ENCODE assay signal across 19 cellular contexts in the genomic region with DNA sequence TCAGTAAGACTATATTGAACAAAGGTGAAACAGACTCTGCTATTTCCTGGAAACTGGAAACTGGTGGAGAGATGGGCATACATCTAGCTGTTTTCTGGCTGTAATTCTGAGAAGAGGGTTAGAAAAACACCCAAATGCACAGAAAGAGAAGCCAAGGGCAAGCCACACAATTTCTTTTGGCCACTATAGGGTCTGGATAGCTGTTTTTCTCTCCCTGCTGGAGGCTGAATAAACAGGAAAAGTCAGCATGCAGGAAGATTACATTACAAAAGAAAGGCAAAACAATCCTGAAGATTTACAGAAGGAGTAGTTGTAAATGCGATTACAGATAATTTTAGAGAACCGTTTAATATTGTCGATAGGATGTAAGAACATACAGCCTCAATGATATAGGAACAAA.
DNase-seq lines count a peak whose midpoint lies in the region; ATAC-seq and TF ChIP-seq lines count a peak whose summit lies in the region.
"Had no signal": no experiment of that assay in that cellular context is flagged by ENCODE, and none has a peak within 500 bp of the region (broad histone marks: within the 10 kb centered on the region; RNA-seq: fewer than 3 reads in every experiment).

No MANE protein-coding gene starts in this region.

- peaks cover 84% of the 10 kb centered on the region for H3K27me3 Mint-ChIP-seq in endodermal cell (ENCODE audit: insufficient read depth)
- no peaks in the 10 kb centered on the region for H3K27me3 Mint-ChIP-seq in activated T-cell treated with anti-CD3 and anti-CD28 coated beads, Interleukin-2, amount 50 U/mL, for 72 hours (ENCODE audit: low read depth)
- no peaks in the 10 kb centered on the region for H3K27me3 Mint-ChIP-seq in activated CD4-positive, alpha-beta memory T cell treated with anti-CD3 and anti-CD28 coated beads, Interleukin-2, amount 10 ng/mL, durations not matched to agents 7 days and 5 days

- H3K4me1 ChIP-seq in HUES64 (ENCODE audit: insufficient read depth, low read length) = peaks cover 24% of the 10 kb centered on the region
- no peaks in the 10 kb centered on the region for H3K4me1 ChIP-seq in endodermal cell (ENCODE audit: control insufficient read depth, insufficient read depth, low read length)
- H3K4me1 ChIP-seq in parathyroid adenoma = no peaks in the 10 kb centered on the region
- H3K4me1 ChIP-seq: Peyer's patch had no signal

- WGBS in HUES64 = 0% methylated on average over 1 of the region's 3 CpGs
- WGBS in endodermal cell (ENCODE audit: insufficient coverage in 1 of 2, insufficient read length in 1 of 2), 2 experiments = 3% methylated on average over 3 of the region's 3 CpGs; no CpG with 5 or more reads in 1 of the 2 experiments

- H3K36me3 Mint-ChIP-seq in endodermal cell (ENCODE audit: low read depth) = no peaks in the 10 kb centered on the region
- no peaks in the 10 kb centered on the region for H3K36me3 Mint-ChIP-seq in activated T-cell treated with anti-CD3 and anti-CD28 coated beads, Interleukin-2, amount 50 U/mL, for 72 hours (ENCODE audit: insufficient read depth in 2 of 2)
- no peaks in the 10 kb centered on the region for H3K36me3 Mint-ChIP-seq in activated CD4-positive, alpha-beta memory T cell treated with anti-CD3 and anti-CD28 coated beads, Interleukin-2, amount 10 ng/mL, durations not matched to agents 7 days and 5 days (ENCODE audit: low read depth)
- H3K36me3 Mint-ChIP-seq: CD14-positive monocyte had no signal

- POLR2A ChIA-PET in activated CD4-positive, alpha-beta memory T cell treated with anti-CD3 and anti-CD28 coated beads, Interleukin-2, amount 10 ng/mL, durations not matched to agents 7 days and 5 days (lab: Charles Lee) = no interaction called here

- peaks cover 31% of the 10 kb centered on the region for H3K27me3 ChIP-seq in HUES64 (ENCODE audit: insufficient read depth, low read length)
- H3K27me3 ChIP-seq in endodermal cell (ENCODE audit: control insufficient read depth, insufficient read depth, low read length, poor library complexity, severe bottlenecking) = peaks cover 89% of the 10 kb centered on the region
- H3K27me3 ChIP-seq in parathyroid adenoma (ENCODE audit: control insufficient read depth, insufficient read depth, low read length) = no peaks in the 10 kb centered on the region
- H3K27me3 ChIP-seq: Peyer's patch had no signal

- CTCF ChIA-PET in activated CD4-positive, alpha-beta memory T cell treated with anti-CD3 and anti-CD28 coated beads, Interleukin-2, amount 10 ng/mL, durations not matched to agents 7 days and 5 days (lab: Charles Lee) = no interaction called here

- H3K4me3 ChIP-seq in HUES64 (ENCODE audit: low read length) (peak overlapping the region; percentile 16; the same call in 1 of the 2 replicates), endodermal cell (ENCODE audit: low read length) (peak overlapping the region; percentile 25), parathyroid adenoma (ENCODE audit: low read depth, low read length) (no peak overlapping the region)
- H3K4me3 ChIP-seq: K562, Peyer's patch, SK-N-MC had no signal

- H3K4me1 Mint-ChIP-seq in endodermal cell = peaks cover 25% of the 10 kb centered on the region
- no peaks in the 10 kb centered on the region for H3K4me1 Mint-ChIP-seq in activated T-cell treated with anti-CD3 and anti-CD28 coated beads, Interleukin-2, amount 50 U/mL, for 72 hours (ENCODE audit: low read depth)
- no peaks in the 10 kb centered on the region for H3K4me1 Mint-ChIP-seq in activated CD4-positive, alpha-beta memory T cell treated with anti-CD3 and anti-CD28 coated beads, Interleukin-2, amount 10 ng/mL, durations not matched to agents 7 days and 5 days

- ATAC-seq in activated T-cell treated with anti-CD3 and anti-CD28 coated beads, Interleukin-2, amount 50 U/mL, for 72 hours (replicated peaks in 1 of 2) = no peak
- ATAC-seq in GM19023 (IDR thresholded peaks at IDR 0.05; ENCODE audit: unreplicated experiment) = no peak
- no peak for ATAC-seq in esophagus mucosa
- ATAC-seq: K562, Right ventricle myocardium inferior had no signal

- no peak overlapping the region for H3K27ac Mint-ChIP-seq in endodermal cell
- no peak overlapping the region for H3K27ac Mint-ChIP-seq in activated T-cell treated with anti-CD3 and anti-CD28 coated beads, Interleukin-2, amount 50 U/mL, for 72 hours
- no peak overlapping the region for H3K27ac Mint-ChIP-seq in activated CD4-positive, alpha-beta memory T cell treated with anti-CD3 and anti-CD28 coated beads, Interleukin-2, amount 10 ng/mL, durations not matched to agents 7 days and 5 days
- H3K27ac Mint-ChIP-seq: CD14-positive monocyte had no signal

- H3K4me2 ChIP-seq in parathyroid adenoma (ENCODE audit: low read length) = peak overlapping the region; percentile 51

- H3K9ac ChIP-seq in HUES64 (ENCODE audit: low read depth, low read length) (no peak overlapping the region), endodermal cell (ENCODE audit: extremely low read depth, low read length, poor library complexity, severe bottlenecking) (no peak overlapping the region), parathyroid adenoma (no peak overlapping the region)

- H3K27ac ChIP-seq in HUES64 (ENCODE audit: low read depth, low read length) (peak overlapping the region; percentile 69; the same call in 1 of the 2 replicates), endodermal cell (ENCODE audit: low read depth, low read length) (no peak overlapping the region), parathyroid adenoma (no peak overlapping the region)
- H3K27ac ChIP-seq: Peyer's patch, SK-N-MC had no signal

- H3K36me3 ChIP-seq in HUES64 (ENCODE audit: insufficient read depth, low read length) (no peaks in the 10 kb centered on the region), endodermal cell (ENCODE audit: control insufficient read depth, insufficient read depth, low read length) (no peaks in the 10 kb centered on the region), parathyroid adenoma (ENCODE audit: control insufficient read depth, insufficient read depth, low read length) (no peaks in the 10 kb centered on the region)
- H3K36me3 ChIP-seq: Peyer's patch had no signal

- peak overlapping the region; percentile 13 for H3K4me3 Mint-ChIP-seq in endodermal cell
- H3K4me3 Mint-ChIP-seq in activated T-cell treated with anti-CD3 and anti-CD28 coated beads, Interleukin-2, amount 50 U/mL, for 72 hours = no peak overlapping the region
- no peak overlapping the region for H3K4me3 Mint-ChIP-seq in activated CD4-positive, alpha-beta memory T cell treated with anti-CD3 and anti-CD28 coated beads, Interleukin-2, amount 10 ng/mL, durations not matched to agents 7 days and 5 days
- H3K4me3 Mint-ChIP-seq: CD14-positive monocyte had no signal

- H2AFZ ChIP-seq in parathyroid adenoma = peak overlapping the region; percentile 35

- TF ChIP-seq CTCF in endodermal cell (conservative IDR thresholded peaks at IDR 0.05) = no peak
- TF ChIP-seq CTCF in parathyroid adenoma (IDR thresholded peaks at IDR 0.05) = no peak

- H3K79me2 ChIP-seq in parathyroid adenoma = no peaks in the 10 kb centered on the region

- H3K9me3 Mint-ChIP-seq in endodermal cell = peaks cover 5% of the 10 kb centered on the region
- peaks cover 10 to 11% of the 10 kb centered on the region in 2 donors for H3K9me3 Mint-ChIP-seq in activated T-cell treated with anti-CD3 and anti-CD28 coated beads, Interleukin-2, amount 50 U/mL, for 72 hours
- peaks cover 15% of the 10 kb centered on the region for H3K9me3 Mint-ChIP-seq in activated CD4-positive, alpha-beta memory T cell treated with anti-CD3 and anti-CD28 coated beads, Interleukin-2, amount 10 ng/mL, durations not matched to agents 7 days and 5 days

- DNase-seq in endodermal cell = peak; percentile 63
- peak; percentile 47 for DNase-seq in iPS-NIHi11 (ENCODE audit: low spot score)
- DNase-seq in activated T-cell treated with anti-CD3 and anti-CD28 coated beads, Interleukin-2, amount 50 U/mL, for 72 hours = no peak
- no peak for DNase-seq in activated CD4-positive, alpha-beta memory T cell treated with anti-CD3 and anti-CD28 coated beads, Interleukin-2, amount 10 ng/mL, durations not matched to agents 7 days and 5 days
- DNase-seq: ACHN, AML-193, DMS 273 treated with DMSO at 0.1 percent for 48 hours, HCEC 1CT, NCI-H1417 treated with DMSO at 0.1 percent for 48 hours, NCI-H2029 treated with DMSO at 0.1 percent for 48 hours, Peyer's patch had no signal

- H3K9me3 ChIP-seq in HUES64 (ENCODE audit: insufficient read depth, low read depth, low read length) = 0 out of 2 replicates have a peak, but pooled peaks cover 4% of the 10 kb centered on the region
- peaks cover 27% of the 10 kb centered on the region for H3K9me3 ChIP-seq in endodermal cell (ENCODE audit: control insufficient read depth, low read length)
- no peaks in the 10 kb centered on the region for H3K9me3 ChIP-seq in parathyroid adenoma (ENCODE audit: control insufficient read depth, low read length)
- H3K9me3 ChIP-seq: Peyer's patch had no signal

Comparison
In these comparisons a context has a peak if more than half of its experiments do, and no peak if none do; other contexts are left out.
1. DNase-seq: peak in endodermal cell (single experiment) and iPS-NIHi11 (single experiment); none in activated T-cell treated with anti-CD3 and anti-CD28 coated beads, Interleukin-2, amount 50 U/mL, for 72 hours (0 of 2) and activated CD4-positive, alpha-beta memory T cell treated with anti-CD3 and anti-CD28 coated beads, Interleukin-2, amount 10 ng/mL, durations not matched to agents 7 days and 5 days (single experiment).